8 cellular contexts compared by ENCODE assay signal in genomic region chr2:191013876-191014652, GRCh38. TPM values are rescaled to one million over a fixed set of nuclear protein-coding genes. Genes with fewer than 3 reads are reported as not detected.
DNase-seq lines count a peak whose midpoint lies in the region; ATAC-seq and TF ChIP-seq lines count a peak whose summit lies in the region.

Gene STAT1 (minus strand): TSS chr2:191014171. CDS start chr2:191010003, 4,168 bp downstream.

- in situ Hi-C loops in endometrial microvascular endothelial cells (cut with HindIII; ENCODE audit: inconsistent ontology term, low pct_unique_long_range_greater_than_20kb, low sequenced_read_pairs): no loop called here

- H3K9me3 Mint-ChIP-seq in Caco-2 (ENCODE audit: unreplicated experiment): no peaks in the 10 kb centered on the region

- intact Hi-C loops in Caco-2 (cut with micrococcal nuclease; ENCODE audit: unreplicated experiment): loop anchor here (1.0 to 5.0 kb wide), 6 partner anchors 7 to 157 kb away; partner anchors contain the start of gene GLS

- H3K27ac ChIP-seq in mesodermal cell (ENCODE audit: low read depth, low read length, severe bottlenecking): peak within 1 kb of the TSS; percentile 92

- WGBS in mesodermal cell (ENCODE audit: insufficient coverage in 2 of 2), 2 experiments: 2 to 4% methylated on average over 51 to 53 of the region's 74 CpGs

- DNase-seq in Caco-2 (peak; percentile 90 to 98), HT-29 (ENCODE audit: low spot score) (peak; percentile 93), NOMO-1 treated with DMSO at 0.1 percent for 48 hours (lab: John Stamatoyannopoulos, UW; ENCODE audit: unreplicated experiment) (peak; percentile 88)
- peak; percentile 96 to 97 (median 96) for DNase-seq in activated CD8-positive, alpha-beta memory T cell treated with anti-CD3 and anti-CD28 coated beads for 48 hours (ENCODE audit: low read depth in 2 of 3, low spot score in 2 of 3)
- peak; percentile 99 for DNase-seq in stimulated activated CD8-positive, alpha-beta memory T cell treated with anti-CD3 and anti-CD28 coated beads, Interleukin-15, amount 100 ng/mL, for 24 hours (ENCODE audit: low read depth)

- H3K4me3 Mint-ChIP-seq in Caco-2 (ENCODE audit: unreplicated experiment): no peak within 1 kb of the TSS

- peaks cover 14% of the 10 kb centered on the region for H3K4me1 ChIP-seq in Caco-2
- peaks cover 5% of the 10 kb centered on the region for H3K4me1 ChIP-seq in mesodermal cell (ENCODE audit: control insufficient read depth, insufficient read depth, low read length, poor library complexity, severe bottlenecking)

- H3K36me3 ChIP-seq in Caco-2 (ENCODE audit: control insufficient read depth, insufficient read depth, low read length) (no peaks in the 10 kb centered on the region), mesodermal cell (ENCODE audit: control insufficient read depth, insufficient read depth, low read length) (peaks cover 6% of the 10 kb centered on the region)

- POLR2A ChIA-PET in Caco-2 (lab: Charles Lee): interaction anchor here (0.6 to 1.0 kb wide), 5 partner anchors 20 to 552 kb away, joined by 3 to 5 read pairs (median 3); partner anchors contain the start of gene NEMP2

- no peaks in the 10 kb centered on the region for H3K27me3 Mint-ChIP-seq in Caco-2 (ENCODE audit: insufficient read depth, unreplicated experiment)

- CTCF ChIA-PET in Caco-2 (lab: Charles Lee): no interaction called here

- H3K27me3 ChIP-seq in Caco-2 (replicated peaks; ENCODE audit: control insufficient read depth, insufficient read depth, low read length): no peaks in the 10 kb centered on the region

- peak; percentile 81 for ATAC-seq in GM21360 (IDR thresholded peaks at IDR 0.05; ENCODE audit: unreplicated experiment)

- H3K36me3 Mint-ChIP-seq in Caco-2 (ENCODE audit: insufficient read depth, unreplicated experiment): peaks cover 12% of the 10 kb centered on the region

- BruUV-seq in Caco-2 (replicated peaks; lab: Mats Ljungman, UMichigan): no TSS peak

- H3K4me3 ChIP-seq in Caco-2 (ENCODE audit: low read depth, low read length) (peak within 1 kb of the TSS; percentile 72), mesodermal cell (ENCODE audit: extremely low read depth, insufficient read depth, low read length, poor library complexity, severe bottlenecking) (peak within 1 kb of the TSS; percentile 72)

- H3K9me3 ChIP-seq in Caco-2: no peaks in the 10 kb centered on the region
- no peaks in the 10 kb centered on the region for H3K9me3 ChIP-seq in mesodermal cell (ENCODE audit: control insufficient read depth, low read length)

- H3K4me1 Mint-ChIP-seq in Caco-2 (ENCODE audit: low read depth, unreplicated experiment): no peaks in the 10 kb centered on the region

- peak; percentile 13 to 23 for TF ChIP-seq CTCF in Caco-2 (IDR thresholded peaks at IDR 0.05; ENCODE audit: insufficient read depth in 1 of 2, low read depth in 1 of 2, low read length in 1 of 2, severe bottlenecking in 1 of 2, unreplicated experiment in 1 of 2)

- no peak within 1 kb of the TSS for H3K27ac Mint-ChIP-seq in Caco-2 (ENCODE audit: unreplicated experiment)

RNA-seq across cellular contexts. Expression of gene STAT1, which starts in this region (rescaled TPM):
- 113 and 126 TPM in 2 replicates for total RNA-seq in Caco-2 (2022)
- 44.0 and 52.8 TPM in 2 replicates for total RNA-seq in HT-29 (2014; rRNA removed; shearing (Covaris generic))
- 65.8 TPM for total RNA-seq in endometrial microvascular endothelial cells (ENCODE audit: inconsistent ontology term)
- 29.3 TPM for polyA plus RNA-seq in mesodermal cell (2013, experiment 1 of 2)
- polyA plus RNA-seq in mesodermal cell (2013, experiment 2 of 2): 28.7 TPM

Comparison
In these comparisons a context has a peak if more than half of its experiments do, and no peak if none do; other contexts are left out.
1. Peak in every context shown above with its lines: DNase-seq, ATAC-seq, H3K4me3 ChIP-seq and H3K27ac ChIP-seq.